Comparison of ENCODE assay signal across 9 cellular contexts in the genomic region with DNA sequence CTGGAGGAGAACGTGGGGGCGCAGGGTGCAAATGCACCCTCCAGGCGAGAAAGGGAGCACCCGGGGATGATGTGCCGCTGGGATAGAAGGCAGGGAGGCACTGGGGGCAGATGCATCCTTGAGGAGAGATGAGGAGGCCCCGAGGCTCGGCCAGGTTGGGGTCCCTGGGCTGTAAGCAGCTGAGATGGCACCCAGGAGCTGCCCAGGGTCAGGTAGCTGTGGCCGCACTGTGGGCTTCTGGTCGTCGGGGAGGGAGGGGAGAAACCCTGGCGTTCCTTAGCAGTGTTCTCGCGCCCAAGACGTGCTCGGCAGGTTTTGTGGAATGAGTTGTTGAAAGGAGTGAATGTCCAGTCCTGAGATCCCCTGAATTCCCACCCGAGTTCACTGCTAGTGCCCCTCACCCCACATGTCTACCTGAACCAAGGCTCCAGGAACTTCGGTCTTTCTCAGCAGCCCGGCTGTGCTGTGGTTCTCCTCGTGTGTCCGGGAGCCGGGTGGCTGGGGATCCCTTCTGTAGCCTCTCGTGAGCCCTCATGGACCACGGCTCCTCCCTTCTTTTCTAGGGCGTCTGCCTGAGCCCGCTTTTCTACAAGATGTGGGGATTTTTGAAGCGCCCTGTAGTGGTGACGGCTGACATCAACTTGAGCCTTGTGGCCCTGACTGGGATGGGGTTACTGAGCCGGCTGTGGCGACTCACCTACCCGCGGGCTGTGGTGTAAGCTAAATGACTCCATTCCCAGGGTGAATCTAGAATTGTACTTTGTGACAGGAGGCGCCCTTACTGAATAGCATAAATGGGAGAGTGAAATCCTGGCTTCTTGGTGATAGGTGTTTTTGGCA. TPM values are rescaled to one million over a fixed set of nuclear protein-coding genes. Genes with fewer than 3 reads are reported as not detected.
DNase-seq lines count a peak whose midpoint lies in the region; ATAC-seq, FAIRE-seq and TF ChIP-seq lines count a peak whose summit lies in the region.
"Had no signal": no experiment of that assay in that cellular context is flagged by ENCODE, and none has a peak within 500 bp of the region (broad histone marks: within the 10 kb centered on the region; RNA-seq: fewer than 3 reads in every experiment).

No MANE protein-coding gene starts in this region.

- no TSS peak for BruUV-seq in endothelial cell of umbilical vein (replicated peaks; lab: Mats Ljungman, UMichigan)

- H3K4me3 Mint-ChIP-seq in activated CD8-positive, alpha-beta T cell treated with anti-CD3 and anti-CD28 coated beads, Interleukin-2, amount 10 ng/mL, durations not matched to agents 7 days and 5 days, result peak overlapping the region; percentile 94
- peak overlapping the region; percentile 97 for H3K4me3 Mint-ChIP-seq in neural progenitor cell

- CTCF ChIA-PET in activated CD8-positive, alpha-beta T cell treated with anti-CD3 and anti-CD28 coated beads, Interleukin-2, amount 10 ng/mL, durations not matched to agents 7 days and 5 days (lab: Charles Lee), result interaction anchor here (0.8 to 1.6 kb wide), 7 partner anchors 26 to 240 kb away, joined by 3 to 6 read pairs (median 3); no protein-coding TSS in a partner anchor
- CTCF ChIA-PET in endothelial cell of umbilical vein (lab: Charles Lee), result interaction anchor here (1.1 to 1.7 kb wide), 3 partner anchors 10 to 235 kb away, joined by 3 to 5 read pairs (median 3); a partner anchor contains a TSS

- peaks cover 54% of the 10 kb centered on the region for H3K4me1 Mint-ChIP-seq in activated CD8-positive, alpha-beta T cell treated with anti-CD3 and anti-CD28 coated beads, Interleukin-2, amount 10 ng/mL, durations not matched to agents 7 days and 5 days (ENCODE audit: low read depth)
- peaks cover 29% of the 10 kb centered on the region for H3K4me1 Mint-ChIP-seq in neural progenitor cell

- ATAC-seq in activated CD8-positive, alpha-beta T cell treated with anti-CD3 and anti-CD28 coated beads, Interleukin-2, amount 10 ng/mL, durations not matched to agents 7 days and 5 days, result peak; percentile 41
- ATAC-seq in upper lobe of right lung (no peak), GM18511 (IDR thresholded peaks at IDR 0.05; ENCODE audit: unreplicated experiment) (no peak), HG02885 (IDR thresholded peaks at IDR 0.05; ENCODE audit: poor library complexity, unreplicated experiment) (no peak)

- peaks cover 46% of the 10 kb centered on the region for H3F3A ChIP-seq in neural progenitor cell (ENCODE audit: low read depth)

- H3K79me2 ChIP-seq in endothelial cell of umbilical vein (ENCODE audit: control insufficient read depth, insufficient read depth, low read length) (peaks cover 1% of the 10 kb centered on the region), neural progenitor cell (ENCODE audit: low read depth) (peaks cover 28% of the 10 kb centered on the region)

- intact Hi-C loops in endothelial cell of umbilical vein (cut with micrococcal nuclease), result loop anchor here (1.0 to 2.0 kb wide), 4 partner anchors 27 to 243 kb away; a partner anchor contains a TSS
- intact Hi-C loops in upper lobe of right lung (cut with DNase I), result no loop called here

- H3K4me1 ChIP-seq in endothelial cell of umbilical vein (ENCODE audit: control insufficient read depth, extremely low read depth, insufficient read depth, low read length), result peaks cover 10% of the 10 kb centered on the region
- peaks cover 7% of the 10 kb centered on the region for H3K4me1 ChIP-seq in neural progenitor cell
- peaks cover 16% of the 10 kb centered on the region for H3K4me1 ChIP-seq in upper lobe of right lung

- peaks cover 7 to 18% of the 10 kb centered on the region in 2 experiments for H3K36me3 ChIP-seq in endothelial cell of umbilical vein (ENCODE audit: control insufficient read depth in 2 of 2, extremely low read depth in 1 of 2, insufficient read depth in 2 of 2, low read length in 2 of 2)
- peaks cover 4% of the 10 kb centered on the region for H3K36me3 ChIP-seq in neural progenitor cell
- peaks cover 9% of the 10 kb centered on the region for H3K36me3 ChIP-seq in upper lobe of right lung

- H3K27me3 ChIP-seq in endothelial cell of umbilical vein (ENCODE audit: control insufficient read depth in 2 of 2, insufficient read depth in 2 of 2, low read length in 2 of 2) (no peaks in the 10 kb centered on the region), neural progenitor cell (no peaks in the 10 kb centered on the region), upper lobe of right lung (no peaks in the 10 kb centered on the region)

- no peak for TF ChIP-seq POLR2A in endothelial cell of umbilical vein (IDR thresholded peaks at IDR 0.05; ENCODE audit: low read depth, low read length)

- no peaks in the 10 kb centered on the region for H3K9me1 ChIP-seq in endothelial cell of umbilical vein (replicated peaks; ENCODE audit: control insufficient read depth, extremely low read depth, insufficient read depth, low read length)

- H3K9me3 Mint-ChIP-seq in activated CD8-positive, alpha-beta T cell treated with anti-CD3 and anti-CD28 coated beads, Interleukin-2, amount 10 ng/mL, durations not matched to agents 7 days and 5 days (ENCODE audit: insufficient read depth), result no peaks in the 10 kb centered on the region
- H3K9me3 Mint-ChIP-seq in neural progenitor cell, result no peaks in the 10 kb centered on the region

- H3K27ac ChIP-seq in endothelial cell of umbilical vein (ENCODE audit: insufficient read depth, low read depth, low read length) (no peak overlapping the region), neural progenitor cell (no peak overlapping the region), upper lobe of right lung (peak overlapping the region; percentile 67)

- no peaks in the 10 kb centered on the region for H3K27me3 Mint-ChIP-seq in activated CD8-positive, alpha-beta T cell treated with anti-CD3 and anti-CD28 coated beads, Interleukin-2, amount 10 ng/mL, durations not matched to agents 7 days and 5 days (ENCODE audit: low read depth)
- H3K27me3 Mint-ChIP-seq in neural progenitor cell (ENCODE audit: insufficient read depth, low read depth), result peaks cover 24% of the 10 kb centered on the region

- peak; percentile 59 for DNase-seq in EH (ENCODE audit: low read depth)
- no peak for DNase-seq in LNCaP clone FGC (ENCODE audit: low read depth)
- DNase-seq in activated CD8-positive, alpha-beta T cell treated with anti-CD3 and anti-CD28 coated beads, Interleukin-2, amount 10 ng/mL, durations not matched to agents 7 days and 5 days, result peak; percentile 79
- peak; percentile 34 for DNase-seq in endothelial cell of umbilical vein (ENCODE audit: low read depth, low spot score)
- DNase-seq in neural progenitor cell (ENCODE audit: low spot score), result peak; percentile 23
- DNase-seq in upper lobe of right lung, result no peak

- peak overlapping the region; percentile 87 for H3K4me3 ChIP-seq in LNCaP clone FGC (ENCODE audit: low read depth, low read length)
- H3K4me3 ChIP-seq in endothelial cell of umbilical vein (replicated peaks in 1 of 3; ENCODE audit: insufficient read depth in 1 of 3, low read depth in 1 of 3, low read length in 3 of 3), result peak overlapping the region; percentile 61 to 72 (median 62)
- peak overlapping the region; percentile 94 for H3K4me3 ChIP-seq in neural progenitor cell
- H3K4me3 ChIP-seq in upper lobe of right lung, result peak overlapping the region; percentile 87

- H3K9ac ChIP-seq in endothelial cell of umbilical vein (replicated peaks; ENCODE audit: extremely low read depth, insufficient read depth, low read length) (peak overlapping the region; percentile 50), neural progenitor cell (peak overlapping the region; percentile 54)

- POLR2A ChIA-PET in activated CD8-positive, alpha-beta T cell treated with anti-CD3 and anti-CD28 coated beads, Interleukin-2, amount 10 ng/mL, durations not matched to agents 7 days and 5 days (lab: Charles Lee), result interaction anchor here (0.8 to 1.3 kb wide), 3 partner anchors 36 to 239 kb away, joined by 3 read pairs; no protein-coding TSS in a partner anchor
- POLR2A ChIA-PET in endothelial cell of umbilical vein (lab: Charles Lee), result no interaction called here

- dilution Hi-C loops in endothelial cell of umbilical vein (cut with MboI; ENCODE audit: extremely low pct_ligation_motif_present, low sequenced_read_pairs), result no loop called here

- TF ChIP-seq CTCF in LNCaP clone FGC (IDR thresholded peaks at IDR 0.05; ENCODE audit: control insufficient read depth, extremely low read depth, insufficient read depth) (no peak), endothelial cell of umbilical vein (IDR thresholded peaks at IDR 0.05; ENCODE audit: extremely low read depth in 1 of 2, insufficient read depth in 1 of 2, low read depth in 1 of 2, low read length in 2 of 2) (no peak), neural progenitor cell (IDR thresholded peaks at IDR 0.05) (no peak), upper lobe of right lung (IDR thresholded peaks at IDR 0.05) (no peak)

- H3K36me3 Mint-ChIP-seq in activated CD8-positive, alpha-beta T cell treated with anti-CD3 and anti-CD28 coated beads, Interleukin-2, amount 10 ng/mL, durations not matched to agents 7 days and 5 days (ENCODE audit: low read depth), result peaks cover 45% of the 10 kb centered on the region
- peaks cover 29% of the 10 kb centered on the region for H3K36me3 Mint-ChIP-seq in neural progenitor cell

- H2AFZ ChIP-seq in endothelial cell of umbilical vein (ENCODE audit: low read depth, low read length) (peak overlapping the region; percentile 68), neural progenitor cell (replicated peaks) (no peak overlapping the region)

- peak overlapping the region; percentile 78 for H3K4me2 ChIP-seq in endothelial cell of umbilical vein (ENCODE audit: insufficient read depth, low read length)
- H3K4me2 ChIP-seq in neural progenitor cell, result peak overlapping the region; percentile 83

- peak overlapping the region; percentile 83 for H3K27ac Mint-ChIP-seq in activated CD8-positive, alpha-beta T cell treated with anti-CD3 and anti-CD28 coated beads, Interleukin-2, amount 10 ng/mL, durations not matched to agents 7 days and 5 days
- H3K27ac Mint-ChIP-seq in neural progenitor cell, result no peak overlapping the region

- H4K20me1 ChIP-seq in endothelial cell of umbilical vein (replicated peaks; ENCODE audit: control insufficient read depth, extremely low read depth, insufficient read depth, low read length) (no peaks in the 10 kb centered on the region), neural progenitor cell (ENCODE audit: low read depth) (peaks cover 27% of the 10 kb centered on the region)

- H3K9me3 ChIP-seq in endothelial cell of umbilical vein (replicated peaks; ENCODE audit: control insufficient read depth, insufficient read depth, low read length) (no peaks in the 10 kb centered on the region), neural progenitor cell (ENCODE audit: low read depth) (no peaks in the 10 kb centered on the region), upper lobe of right lung (no peaks in the 10 kb centered on the region)

- FAIRE-seq in endothelial cell of umbilical vein (lab: Jason Lieb, UNC), result peak; percentile 44

RNA-seq across cellular contexts. Expression of a gene that starts 1.1 kb away (rescaled TPM):
- 10 to 100 TPM; 34.4 to 39.2 TPM for total RNA-seq in activated CD8-positive, alpha-beta T cell treated with anti-CD3 and anti-CD28 coated beads, Interleukin-2, amount 10 ng/mL, durations not matched to agents 7 days and 5 days
- total RNA-seq in endothelial cell of umbilical vein (39.1 and 44.7 TPM in 2 replicates), neural progenitor cell (ENCODE audit: low replicate concordance) (31.1 and 48.0 TPM in 2 replicates), upper lobe of right lung (25.2 TPM)
- polyA plus RNA-seq in endothelial cell of umbilical vein, result 53.9 and 55.6 TPM in 2 replicates
- polyA plus RNA-seq in endothelial cell of umbilical vein (2011; cell fraction: cytosol; rRNA removed), result 29.0 and 29.6 TPM in 2 replicates
- 207 and 214 TPM in 2 replicates for polyA plus RNA-seq in endothelial cell of umbilical vein (2011; cell fraction: nucleus; rRNA removed)
- polyA plus RNA-seq in endothelial cell of umbilical vein (2012), result 29.0 and 38.9 TPM in 2 replicates
- polyA minus RNA-seq in endothelial cell of umbilical vein, result 40.5 and 47.2 TPM in 2 replicates
- polyA minus RNA-seq in endothelial cell of umbilical vein (2011; cell fraction: cytosol; rRNA and poly(A)+ RNA removed), result 10.9 TPM
- 31.4 and 38.4 TPM in 2 replicates for polyA minus RNA-seq in endothelial cell of umbilical vein (2011; cell fraction: nucleus; rRNA and poly(A)+ RNA removed)

RNA-seq across cellular contexts. Expression of a gene that starts 27.2 kb away (rescaled TPM):
- total RNA-seq in activated CD8-positive, alpha-beta T cell treated with anti-CD3 and anti-CD28 coated beads, Interleukin-2, amount 10 ng/mL, durations not matched to agents 7 days and 5 days, result 10 to 100 TPM; 35.8 to 36.6 TPM
- 23.6 and 24.1 TPM in 2 replicates for total RNA-seq in endothelial cell of umbilical vein
- polyA plus RNA-seq in endothelial cell of umbilical vein, result 28.0 and 30.1 TPM in 2 replicates
- 24.9 and 25.3 TPM in 2 replicates for polyA plus RNA-seq in endothelial cell of umbilical vein (2011; cell fraction: cytosol; rRNA removed)
- polyA plus RNA-seq in endothelial cell of umbilical vein (2011; cell fraction: nucleus; rRNA removed), result 27.7 and 29.2 TPM in 2 replicates
- 20.4 and 23.2 TPM in 2 replicates for polyA plus RNA-seq in endothelial cell of umbilical vein (2012)
- 22.2 and 24.3 TPM in 2 replicates for polyA minus RNA-seq in endothelial cell of umbilical vein
- 31.7 TPM for polyA minus RNA-seq in endothelial cell of umbilical vein (2011; cell fraction: cytosol; rRNA and poly(A)+ RNA removed)
- polyA minus RNA-seq in endothelial cell of umbilical vein (2011; cell fraction: nucleus; rRNA and poly(A)+ RNA removed), result 7.7 and 11.5 TPM in 2 replicates
- total RNA-seq in neural progenitor cell (ENCODE audit: low replicate concordance), result 30.7 and 41.1 TPM in 2 replicates
- 27.9 TPM for total RNA-seq in upper lobe of right lung

RNA-seq across cellular contexts. Expression of a gene that starts 41.5 kb away (rescaled TPM):
- not detected for total RNA-seq in activated CD8-positive, alpha-beta T cell treated with anti-CD3 and anti-CD28 coated beads, Interleukin-2, amount 10 ng/mL, durations not matched to agents 7 days and 5 days
- total RNA-seq in endothelial cell of umbilical vein (not detected in 2 replicates), neural progenitor cell (ENCODE audit: low replicate concordance) (not detected in 2 replicates), upper lobe of right lung (3.9 TPM)
- polyA plus RNA-seq in endothelial cell of umbilical vein, result not detected in 2 replicates
- not detected in 2 replicates for polyA plus RNA-seq in endothelial cell of umbilical vein (2011; cell fraction: cytosol; rRNA removed)
- polyA plus RNA-seq in endothelial cell of umbilical vein (2011; cell fraction: nucleus; rRNA removed), result not detected in 2 replicates
- not detected in 2 replicates for polyA plus RNA-seq in endothelial cell of umbilical vein (2012)
- not detected in 2 replicates for polyA minus RNA-seq in endothelial cell of umbilical vein
- polyA minus RNA-seq in endothelial cell of umbilical vein (2011; cell fraction: cytosol; rRNA and poly(A)+ RNA removed), result not detected
- not detected in 2 replicates for polyA minus RNA-seq in endothelial cell of umbilical vein (2011; cell fraction: nucleus; rRNA and poly(A)+ RNA removed)
- total RNA-seq: T-helper 1 cell treated with Interleukin-12 subunit alpha and Interleukin-12 subunit beta and Interleukin-4 antibody, amounts not matched to agents 30 ng/mL and 1 ng/mL, for 36 hours had no signal

Comparison
In these comparisons a context has a peak if more than half of its experiments do, and no peak if none do; other contexts are left out.
1. DNase-seq: peak in EH (single experiment), activated CD8-positive, alpha-beta T cell treated with anti-CD3 and anti-CD28 coated beads, Interleukin-2, amount 10 ng/mL, durations not matched to agents 7 days and 5 days (single experiment), endothelial cell of umbilical vein (single experiment) and neural progenitor cell (single experiment); none in LNCaP clone FGC (single experiment) and upper lobe of right lung (single experiment).
2. Peak in every context shown above with its lines, with median percentiles within 50 percentile points of each other: H3K4me3 ChIP-seq.